16 cellular contexts compared by ENCODE assay signal in genomic region chr3:18019178-18019530, GRCh38.
A peak's percentile ranks its signal among the peaks of the same experiment; 100 is the strongest.
DNase-seq lines count a peak whose midpoint lies in the region; ATAC-seq and TF ChIP-seq lines count a peak whose summit lies in the region.
"Had no signal": no experiment of that assay in that cellular context is flagged by ENCODE, and none has a peak within 500 bp of the region (broad histone marks: within the 10 kb centered on the region; RNA-seq: fewer than 3 reads in every experiment).

No MANE protein-coding gene starts in this region.

- H3K9me3 ChIP-seq in BLaER1 treated with 17β-estradiol and CSF1 and Interleukin-3, amounts not matched to agents 10 nM and 100 nM (replicated peaks in 1 of 11) = peaks cover 31 to 61% (median 50%) of the 10 kb centered on the region in 11 experiments
- H3K9me3 ChIP-seq in Loucy (ENCODE audit: insufficient read depth, low read depth, low read length) (no peaks in the 10 kb centered on the region), osteoblast (ENCODE audit: low read depth, low read length) (no peaks in the 10 kb centered on the region), PC-9 (ENCODE audit: insufficient read depth, low read depth) (no peaks in the 10 kb centered on the region)

- peaks cover 0 to 54% (median 18%) of the 10 kb centered on the region in 11 experiments; a peak in 14 of 22 replicates for H3K36me3 ChIP-seq in BLaER1 treated with 17β-estradiol and CSF1 and Interleukin-3, amounts not matched to agents 10 nM and 100 nM
- H3K36me3 ChIP-seq in Loucy (ENCODE audit: insufficient read depth, low read length) (no peaks in the 10 kb centered on the region), osteoblast (ENCODE audit: insufficient read depth, low read length) (no peaks in the 10 kb centered on the region), PC-9 (ENCODE audit: low read depth) (no peaks in the 10 kb centered on the region)

- no peak overlapping the region for H3K27ac ChIP-seq in BLaER1 treated with 17β-estradiol and CSF1 and Interleukin-3, amounts not matched to agents 10 nM and 100 nM
- H3K27ac ChIP-seq in osteoblast (ENCODE audit: low read depth, low read length) (no peak overlapping the region), PC-9 (no peak overlapping the region)
- H3K27ac ChIP-seq: HL-60 had no signal

- H3F3A ChIP-seq in Loucy (ENCODE audit: low read depth) (no peaks in the 10 kb centered on the region), PC-9 (ENCODE audit: insufficient read depth, low read depth) (no peaks in the 10 kb centered on the region)

- H3K9ac ChIP-seq in BLaER1 treated with 17β-estradiol and CSF1 and Interleukin-3, amounts not matched to agents 10 nM and 100 nM = peak overlapping the region in 1 of 11 experiments; percentile 10; a peak in 2 of 22 replicates
- peak overlapping the region; percentile 31 for H3K9ac ChIP-seq in Loucy (ENCODE audit: low read depth, low read length, poor library complexity, severe bottlenecking)

- H3K4me2 ChIP-seq in BLaER1 treated with 17β-estradiol and CSF1 and Interleukin-3, amounts not matched to agents 10 nM and 100 nM = peak overlapping the region in 9 of 11 experiments; percentile 5 to 80 (median 57); a peak in 17 of 22 replicates
- peak overlapping the region; percentile 59 for H3K4me2 ChIP-seq in Loucy (ENCODE audit: low read depth, low read length, poor library complexity, severe bottlenecking)
- no peak overlapping the region for H3K4me2 ChIP-seq in osteoblast (ENCODE audit: insufficient read depth, low read length)
- H3K4me2 ChIP-seq in PC-9 = no peak overlapping the region
- H3K4me2 ChIP-seq: GM23338 had no signal

- intact Hi-C loops in PC-9 (cut with micrococcal nuclease; ENCODE audit: unreplicated experiment) (no loop called here), left cardiac atrium (cut with DNase I) (no loop called here)

- H3K4me3 ChIP-seq in BLaER1 treated with 17β-estradiol and CSF1 and Interleukin-3, amounts not matched to agents 10 nM and 100 nM = no peak overlapping the region
- H3K4me3 ChIP-seq in Loucy (ENCODE audit: low read length, poor library complexity, severe bottlenecking) = no peak overlapping the region
- H3K4me3 ChIP-seq in osteoblast (ENCODE audit: insufficient read depth, low read length) = no peak overlapping the region
- no peak overlapping the region for H3K4me3 ChIP-seq in PC-9
- H3K4me3 ChIP-seq: GM23338 had no signal

- no peak for ATAC-seq in left cardiac atrium
- ATAC-seq: GM23338 had no signal

- CTCF ChIA-PET in PC-9 (lab: Charles Lee) = no interaction called here

- no peaks in the 10 kb centered on the region for H3K79me2 ChIP-seq in Loucy (ENCODE audit: insufficient read depth, low read length)
- no peaks in the 10 kb centered on the region for H3K79me2 ChIP-seq in osteoblast (ENCODE audit: insufficient read depth, low read length)
- H3K79me2 ChIP-seq in PC-9 (ENCODE audit: low read depth) = no peaks in the 10 kb centered on the region

- POLR2A ChIA-PET in PC-9 (lab: Charles Lee; ENCODE audit: unreplicated experiment) = no interaction called here

- no TSS peak for BruUV-seq in PC-9 (replicated peaks; lab: Mats Ljungman, UMichigan)

- H2AFZ ChIP-seq in Loucy (ENCODE audit: low read length) = no peak overlapping the region
- H2AFZ ChIP-seq in osteoblast (ENCODE audit: low read length) = no peak overlapping the region
- no peak overlapping the region for H2AFZ ChIP-seq in PC-9
- H2AFZ ChIP-seq: GM23338 had no signal

- no peaks in the 10 kb centered on the region for H3K27me3 ChIP-seq in BLaER1 treated with 17β-estradiol and CSF1 and Interleukin-3, amounts not matched to agents 10 nM and 100 nM
- no peaks in the 10 kb centered on the region for H3K27me3 ChIP-seq in Loucy (ENCODE audit: insufficient read depth, low read length, poor library complexity, severe bottlenecking)
- H3K27me3 ChIP-seq in osteoblast (ENCODE audit: insufficient read depth, low read length) = peaks cover 31% of the 10 kb centered on the region
- H3K27me3 ChIP-seq in PC-9 (ENCODE audit: insufficient read depth, low read depth) = no peaks in the 10 kb centered on the region

- TF ChIP-seq CTCF in Loucy (conservative IDR thresholded peaks at IDR 0.05; ENCODE audit: low read length) (no peak), osteoblast (IDR thresholded peaks at IDR 0.05; ENCODE audit: extremely low read depth, low read depth, low read length) (no peak), PC-9 (conservative IDR thresholded peaks at IDR 0.05) (no peak)

- H3K4me1 ChIP-seq in BLaER1 treated with 17β-estradiol and CSF1 and Interleukin-3, amounts not matched to agents 10 nM and 100 nM = peaks cover 0 to 26% (median 15%) of the 10 kb centered on the region in 10 experiments; a peak in 13 of 20 replicates
- H3K4me1 ChIP-seq in Loucy (ENCODE audit: insufficient read depth, low read length, poor library complexity, severe bottlenecking) (peaks cover 20% of the 10 kb centered on the region), osteoblast (ENCODE audit: insufficient read depth, low read length) (peaks cover 6% of the 10 kb centered on the region), PC-9 (replicated peaks; ENCODE audit: insufficient read depth) (no peaks in the 10 kb centered on the region)

- H3K9me2 ChIP-seq in Loucy (replicated peaks; ENCODE audit: low read depth, low read length) (no peaks in the 10 kb centered on the region), PC-9 (ENCODE audit: insufficient read depth) (no peaks in the 10 kb centered on the region)

- DNase-seq in NCI-H82 treated with DMSO at 0.1 percent for 48 hours (lab: John Stamatoyannopoulos, UW; ENCODE audit: unreplicated experiment) (peak; percentile 72), osteoblast (ENCODE audit: insufficient read length, low spot score, missing footprints) (peak; percentile 10), PC-9 (no peak), left cardiac atrium (no peak), epidermal melanocyte (ENCODE audit: insufficient read length, low spot score) (no peak)
- DNase-seq: 8988T; C1 segment of cervical spinal cord; CD4-positive, alpha-beta memory T cell; DMS153; DMS79; GF-D8; HCEC 1CT had no signal

- no peaks in the 10 kb centered on the region for H4K20me1 ChIP-seq in BLaER1 treated with 17β-estradiol and CSF1 and Interleukin-3, amounts not matched to agents 10 nM and 100 nM
- H4K20me1 ChIP-seq in Loucy (ENCODE audit: insufficient read depth, low read length, poor library complexity, severe bottlenecking) = no peaks in the 10 kb centered on the region
- no peaks in the 10 kb centered on the region for H4K20me1 ChIP-seq in osteoblast (ENCODE audit: insufficient read depth, low read length)
- H4K20me1 ChIP-seq in PC-9 (ENCODE audit: insufficient read depth) = no peaks in the 10 kb centered on the region

Comparison
In these comparisons a context has a peak if more than half of its experiments do, and no peak if none do; other contexts are left out.
1. H3K4me2 ChIP-seq: peak in BLaER1 treated with 17β-estradiol and CSF1 and Interleukin-3, amounts not matched to agents 10 nM and 100 nM (9 of 11) and Loucy (single experiment); none in osteoblast (single experiment) and PC-9 (single experiment).
2. DNase-seq: peak in NCI-H82 treated with DMSO at 0.1 percent for 48 hours (single experiment) and osteoblast (single experiment); none in PC-9 (0 of 2), left cardiac atrium (single experiment) and epidermal melanocyte (single experiment).